Comparison of ENCODE assay signal across 1 cellular context in genomic region chr7:97218767-97219166, GRCh38.
TF ChIP-seq lines count a peak whose summit lies in the region.

No MANE protein-coding gene starts in this region.

TF ChIP-seq in GM23338, 12 proteins besides CTCF, POLR2A, EP300 and RAD21 (continued from another document):
- TF ChIP-seq ZNF462 (CRISPR knock-in tag; IDR thresholded peaks at IDR 0.05) (no peak), NANOG (IDR thresholded peaks at IDR 0.05; ENCODE audit: borderline replicate concordance) (no peak), ZNF114 (CRISPR knock-in tag; IDR thresholded peaks at IDR 0.05) (no peak), ETS1 (IDR thresholded peaks at IDR 0.05) (no peak), EZH2phosphoT487 (IDR thresholded peaks at IDR 0.05; ENCODE audit: unreplicated experiment) (no peak), STAT1 (IDR thresholded peaks at IDR 0.05; ENCODE audit: unreplicated experiment) (no peak), EZH2 (IDR thresholded peaks at IDR 0.05; ENCODE audit: low read depth, unreplicated experiment) (no peak), ZNF331 (CRISPR knock-in tag; IDR thresholded peaks at IDR 0.05; ENCODE audit: low read depth) (no peak), CREB1 (CRISPR knock-in tag; IDR thresholded peaks at IDR 0.05; ENCODE audit: low read depth) (no peak), JUNB (IDR thresholded peaks at IDR 0.05; ENCODE audit: unreplicated experiment) (no peak)
